In genomic region chr3:194312743-194313281, GRCh38 we compare ENCODE assay signal across 1 cellular context.
TF ChIP-seq lines count a peak whose summit lies in the region.

No MANE protein-coding gene starts in this region.

TF ChIP-seq in WTC11, 78 proteins besides CTCF, POLR2A, EP300 and RAD21 (continued from another document):
- TF ChIP-seq ZNF423 (CRISPR knock-in tag; IDR thresholded peaks at IDR 0.05) = no peak
- no peak for TF ChIP-seq EMX1 (CRISPR knock-in tag; IDR thresholded peaks at IDR 0.05)
TF ChIP-seq in WTC11: peak in this region for 0.
